1 cellular context compared by ENCODE assay signal in genomic region chr11:69286358-69287327, GRCh38.
TF ChIP-seq lines count a peak whose summit lies in the region.

No MANE protein-coding gene starts in this region.

TF ChIP-seq in HEK293, 187 proteins besides CTCF, POLR2A, EP300 and RAD21 (continued from another document):
- TF ChIP-seq PRDM2 (tag by site-specific recombination; IDR thresholded peaks at IDR 0.05; ENCODE audit: borderline replicate concordance) (no peak), ZNF530 (tag by site-specific recombination; IDR thresholded peaks at IDR 0.05; ENCODE audit: low read depth) (no peak), FEZF1 (tag by site-specific recombination; IDR thresholded peaks at IDR 0.05) (no peak), ZBTB8A (tag by site-specific recombination; IDR thresholded peaks at IDR 0.05) (no peak), ZNF404 (tag by site-specific recombination; IDR thresholded peaks at IDR 0.05) (no peak)
